In genomic region chr1:109777980-109778625, GRCh38 we compare ENCODE assay signal across 22 cellular contexts. TPM values are rescaled to one million over a fixed set of nuclear protein-coding genes. Genes with fewer than 3 reads are reported as not detected.
DNase-seq lines count a peak whose midpoint lies in the region; ATAC-seq, FAIRE-seq and TF ChIP-seq lines count a peak whose summit lies in the region.
"Had no signal": no experiment of that assay in that cellular context is flagged by ENCODE, and none has a peak within 500 bp of the region (broad histone marks: within the 10 kb centered on the region; RNA-seq: fewer than 3 reads in every experiment).

No MANE protein-coding gene starts in this region.

- in situ Hi-C loops in K562 (cut with MboI), result loop anchor here (5.0 kb wide), 2 partner anchors 139 to 204 kb away; partner anchors contain the start of gene AHCYL1

- no peak for TF ChIP-seq EP300 in K562 (IDR thresholded peaks at IDR 0.05; ENCODE audit: low read length)

- H2AFZ ChIP-seq in K562 (ENCODE audit: low read depth, low read length), result peak overlapping the region; percentile 61; the same call in 1 of the 2 replicates
- H2AFZ ChIP-seq: PC-9 had no signal

- intact Hi-C loops in left cardiac atrium (cut with DNase I), result loop anchor here (1.0 to 2.0 kb wide), 2 partner anchors 206 to 207 kb away; partner anchors contain the start of gene AHCYL1 (in 2 of the 2)
- intact Hi-C loops in Right ventricle myocardium superior (cut with DNase I), result loop anchor here (2.0 kb wide), 1 partner anchor 207 kb away; the partner anchor contains the start of gene AHCYL1
- intact Hi-C loops in K562 (cut with micrococcal nuclease), result loop anchor here (1.0 to 5.0 kb wide), 5 partner anchors 11 to 683 kb away; partner anchors contain the start of genes AHCYL1 and UBL4B
- intact Hi-C loops in upper lobe of right lung (cut with DNase I), result loop anchor here (5.0 to 10.0 kb wide), 2 partner anchors 204 to 233 kb away; partner anchors contain the start of genes AHCYL1 and GNAI3

- no peak for ATAC-seq in left cardiac atrium
- no peak for ATAC-seq in Right ventricle myocardium superior (ENCODE audit: poor library complexity)
- ATAC-seq in K562, result no peak
- ATAC-seq in upper lobe of right lung, result no peak
- ATAC-seq: naive thymus-derived CD8-positive, alpha-beta T cell; T-cell had no signal

- FAIRE-seq in K562 (lab: Jason Lieb, UNC), result no peak

- DNase-seq in left cardiac atrium, result peak; percentile 14
- DNase-seq in Right ventricle myocardium superior, result no peak
- DNase-seq in K562 (ENCODE audit: extremely low read depth in 1 of 4, low spot score in 3 of 4), result no peak
- DNase-seq in upper lobe of right lung, result peak; percentile 46
- DNase-seq in effector CD4-positive, alpha-beta T cell, result no peak
- DNase-seq in NCI-H2196 (lab: John Stamatoyannopoulos, UW; ENCODE audit: unreplicated experiment), result no peak
- DNase-seq in NCI-H510A (lab: John Stamatoyannopoulos, UW), result no peak
- DNase-seq: ACHN; activated CD4-positive, alpha-beta T cell treated with anti-CD3 and anti-CD28 coated beads for 48 hours; activated naive CD8-positive, alpha-beta T cell treated with anti-CD3 and anti-CD28 coated beads for 36 hours; C1 segment of cervical spinal cord; DMS79 treated with DMSO at 0.1 percent for 48 hours; erythroblast; NCI-H1105; NCI-H2081 treated with DMSO at 0.1 percent for 48 hours; PC-9; T-cell had no signal

- WGBS in K562 (ENCODE audit: insufficient coverage, low coverage, missing lambda C conversion rate), result 71% methylated on average over 9 of the region's 9 CpGs

- no peaks in the 10 kb centered on the region for H3K79me2 ChIP-seq in K562 (ENCODE audit: control insufficient read depth, insufficient read depth, low read length)

- no peak for TF ChIP-seq POLR2A in K562 (conservative IDR thresholded peaks at IDR 0.05)

- H3K27me3 ChIP-seq in K562 (ENCODE audit: control insufficient read depth in 2 of 2, insufficient read depth in 2 of 2, low read length in 2 of 2) (no peaks in the 10 kb centered on the region), mucosa of stomach (ENCODE audit: control insufficient read depth, insufficient read depth, low read length) (no peaks in the 10 kb centered on the region), upper lobe of right lung (no peaks in the 10 kb centered on the region)
- H3K27me3 ChIP-seq: SJSA1 had no signal

- no peaks in the 10 kb centered on the region; the same call in none of the 2 replicates for H3K9me3 ChIP-seq in K562 (replicated peaks; ENCODE audit: control insufficient read depth, insufficient read depth, low read depth, low read length)
- H3K9me3 ChIP-seq in mucosa of stomach (ENCODE audit: control insufficient read depth, low read length), result no peaks in the 10 kb centered on the region
- H3K9me3 ChIP-seq in upper lobe of right lung, result no peaks in the 10 kb centered on the region
- H3K9me3 ChIP-seq: SJSA1 had no signal

- no peaks in the 10 kb centered on the region for H3K9me1 ChIP-seq in K562 (ENCODE audit: control insufficient read depth, insufficient read depth, low read length)

- POLR2A ChIA-PET in K562 (lab: Yijun Ruan, JAX), result interaction anchor here (0.9 to 10.2 kb wide), 5 partner anchors 10 to 208 kb away, joined by 3 to 99 read pairs (median 4); partner anchors contain the start of gene AHCYL1

- CTCF ChIA-PET in K562 (lab: Yijun Ruan, JAX; ENCODE audit: low intra/inter-chr PET ratio), result interaction anchor here (1.1 to 7.1 kb wide), 2 partner anchors 204 to 234 kb away, joined by 3 to 202 read pairs; partner anchors contain the start of gene AHCYL1

- no peak for TF ChIP-seq RAD21 in K562 (CRISPR knock-in tag; conservative IDR thresholded peaks at IDR 0.05 in 1 of 2, IDR thresholded peaks at IDR 0.05 in 1 of 2)

- no peak overlapping the region for H3K27ac ChIP-seq in K562 (ENCODE audit: extremely low read depth, low read depth, low read length)
- no peak overlapping the region for H3K27ac ChIP-seq in upper lobe of right lung
- H3K27ac ChIP-seq: PC-9, SJSA1 had no signal

- no peaks in the 10 kb centered on the region for H3K36me3 ChIP-seq in K562 (ENCODE audit: control insufficient read depth, insufficient read depth, low read length)
- no peaks in the 10 kb centered on the region for H3K36me3 ChIP-seq in mucosa of stomach (ENCODE audit: control insufficient read depth, insufficient read depth, low read length)
- H3K36me3 ChIP-seq in upper lobe of right lung, result no peaks in the 10 kb centered on the region
- H3K36me3 ChIP-seq: SJSA1 had no signal

- H3K4me1 ChIP-seq in K562 (replicated peaks in 1 of 2; ENCODE audit: control insufficient read depth in 2 of 2, insufficient read depth in 2 of 2, low read length in 2 of 2) (peaks cover 9 to 11% of the 10 kb centered on the region in 2 experiments; a peak in 3 of 5 replicates), mucosa of stomach (ENCODE audit: control insufficient read depth, insufficient read depth, low read length) (peaks cover 27% of the 10 kb centered on the region), upper lobe of right lung (peaks cover 7% of the 10 kb centered on the region)

- no peak overlapping the region for H3K9ac ChIP-seq in K562 (ENCODE audit: insufficient read depth in 1 of 2, low read depth in 2 of 2, low read length in 2 of 2)
- peak overlapping the region; percentile 48 for H3K9ac ChIP-seq in mucosa of stomach (ENCODE audit: low read length)

- H3K4me3 ChIP-seq in K562 (no peak overlapping the region), mucosa of stomach (ENCODE audit: low read length) (no peak overlapping the region), upper lobe of right lung (no peak overlapping the region)
- H3K4me3 ChIP-seq: PC-9, SJSA1 had no signal

- no peak overlapping the region for H3K4me2 ChIP-seq in K562 (ENCODE audit: insufficient read depth, low read length)

- H4K20me1 ChIP-seq in K562 (replicated peaks; ENCODE audit: control insufficient read depth, insufficient read depth, low read length), result no peaks in the 10 kb centered on the region

- no TSS peak for BruUV-seq in K562 (replicated peaks; lab: Mats Ljungman, UMichigan)

- TF ChIP-seq CTCF in K562 (IDR thresholded peaks at IDR 0.05 in 2 of 3, conservative IDR thresholded peaks at IDR 0.05 in 1 of 3; ENCODE audit: insufficient read depth in 2 of 3, low read depth in 1 of 3, low read length in 3 of 3) (no peak), upper lobe of right lung (IDR thresholded peaks at IDR 0.05) (no peak)

TF ChIP-seq in K562, 482 proteins besides CTCF, POLR2A, EP300 and RAD21:
- peak; percentile 49 for TF ChIP-seq NFIC (IDR thresholded peaks at IDR 0.05)
- TF ChIP-seq TAF7 (tag; IDR thresholded peaks at IDR 0.05), result no peak

RNA-seq across cellular contexts. Expression of gene EPS8L3, which starts 14.4 kb away (rescaled TPM):
- total RNA-seq in left cardiac atrium (not detected), Right ventricle myocardium superior (not detected), K562 (2014; rRNA removed) (not detected in 2 replicates), K562 (2014; rRNA removed; fragmentation: Illumina TruSeq; extraction: Trizol) (0.15 TPM in 1 of 2 replicates, not detected in the other), K562 (2015; rRNA removed; fragmentation: Illumina TruSeq; extraction: Trizol) (not detected in 2 replicates), K562 (2021) (0.42 and 0.51 TPM in 2 replicates), upper lobe of right lung (not detected)
- total RNA-seq in K562 (2011; cell fraction: chromatin; rRNA removed; ENCODE audit: low replicate concordance), result not detected in 2 replicates
- not detected in 2 replicates for total RNA-seq in K562 (2011; cell fraction: nucleolus; rRNA removed)
- not detected in 2 replicates for total RNA-seq in K562 (2011; cell fraction: nucleoplasm; rRNA removed)
- polyA plus RNA-seq in K562 (2011; rRNA removed) (0.13 and 0.14 TPM in 2 replicates), K562 (2014; fragmentation: Illumina TruSeq; extraction: Trizol) (0.09 and 0.61 TPM in 2 replicates), K562 (2014; fragmentation: Nextera tagmentation; extraction: Ambion mirVana) (not detected), K562 (2014; rRNA removed) (0.04 TPM in 1 of 2 replicates, not detected in the other)
- 0.07 and 0.16 TPM in 2 replicates for polyA plus RNA-seq in K562 (2011; cell fraction: cytosol; rRNA removed)
- 0.81 and 1.8 TPM in 2 replicates for polyA plus RNA-seq in K562 (2011; cell fraction: nucleus; rRNA removed)
- polyA plus RNA-seq in K562 (2012), result 0.07 and 0.14 TPM in 2 replicates
- not detected in 2 replicates for polyA minus RNA-seq in K562 (2011; rRNA and poly(A)+ RNA removed)
- not detected in 2 replicates for polyA minus RNA-seq in K562 (2011; cell fraction: cytosol; rRNA and poly(A)+ RNA removed)
- not detected in 2 replicates for polyA minus RNA-seq in K562 (2011; cell fraction: nucleus; rRNA and poly(A)+ RNA removed)
- total RNA-seq: activated naive CD8-positive, alpha-beta T cell treated with anti-CD3 and anti-CD28 coated beads for 36 hours; activated T-helper 1 cell treated with anti-CD3 and anti-CD28 coated beads, Interleukin-12 subunit alpha, Interleukin-12 subunit beta, Interleukin-2, Interleukin-4 antibody, amounts not matched to agents 30 ng/mL and 10 ng/mL and 1 ng/mL, durations not matched to agents 14 hours and 24 hours and 36 hours; fibroblast of villous mesenchyme; naive thymus-derived CD8-positive, alpha-beta T cell; SJSA1 had no signal
- polyA plus RNA-seq: naive thymus-derived CD8-positive, alpha-beta T cell had no signal

RNA-seq across cellular contexts. Expression of gene GSTM3, which starts 37.3 kb away (rescaled TPM):
- total RNA-seq in left cardiac atrium, result 10 to 100 TPM; 46.8 to 68.7 TPM
- 112 TPM for total RNA-seq in Right ventricle myocardium superior
- 1.2 and 1.8 TPM in 2 replicates for total RNA-seq in K562 (2011; cell fraction: chromatin; rRNA removed; ENCODE audit: low replicate concordance)
- 1.1 and 2.7 TPM in 2 replicates for total RNA-seq in K562 (2011; cell fraction: nucleolus; rRNA removed)
- total RNA-seq in K562 (2011; cell fraction: nucleoplasm; rRNA removed), result 1.8 and 2.6 TPM in 2 replicates
- 2.3 and 4.3 TPM in 2 replicates for total RNA-seq in K562 (2014; rRNA removed)
- total RNA-seq in K562 (2014; rRNA removed; fragmentation: Illumina TruSeq; extraction: Trizol), result 5.5 and 7.2 TPM in 2 replicates
- total RNA-seq in K562 (2015; rRNA removed; fragmentation: Illumina TruSeq; extraction: Trizol), result 4.1 and 4.5 TPM in 2 replicates
- total RNA-seq in K562 (2021), result 3.9 and 5.7 TPM in 2 replicates
- polyA plus RNA-seq in K562 (2011; rRNA removed), result 17.5 and 22.3 TPM in 2 replicates
- polyA plus RNA-seq in K562 (2011; cell fraction: cytosol; rRNA removed), result 10.2 and 17.2 TPM in 2 replicates
- polyA plus RNA-seq in K562 (2011; cell fraction: nucleus; rRNA removed), result 5.5 and 10.1 TPM in 2 replicates
- 10.9 and 11.4 TPM in 2 replicates for polyA plus RNA-seq in K562 (2012)
- polyA plus RNA-seq in K562 (2014; fragmentation: Illumina TruSeq; extraction: Trizol), result 8.9 and 9.5 TPM in 2 replicates
- polyA plus RNA-seq in K562 (2014; fragmentation: Nextera tagmentation; extraction: Ambion mirVana), result 10 to 100 TPM; 23.1 to 24.5 TPM
- polyA plus RNA-seq in K562 (2014; rRNA removed), result 8.9 and 9.4 TPM in 2 replicates
- 8.5 and 12.1 TPM in 2 replicates for polyA minus RNA-seq in K562 (2011; rRNA and poly(A)+ RNA removed)
- polyA minus RNA-seq in K562 (2011; cell fraction: cytosol; rRNA and poly(A)+ RNA removed), result 2.6 and 5.3 TPM in 2 replicates
- polyA minus RNA-seq in K562 (2011; cell fraction: nucleus; rRNA and poly(A)+ RNA removed), result 1.2 and 3.3 TPM in 2 replicates
- total RNA-seq in upper lobe of right lung, result 29.7 TPM

Comparison
In these comparisons a context has a peak if more than half of its experiments do, and no peak if none do; other contexts are left out.
1. DNase-seq: peak in left cardiac atrium (single experiment) and upper lobe of right lung (single experiment); none in Right ventricle myocardium superior (single experiment), K562 (0 of 4), effector CD4-positive, alpha-beta T cell (single experiment), NCI-H2196 (single experiment) and NCI-H510A (single experiment).